15 cellular contexts compared by ENCODE assay signal in the genomic region with DNA sequence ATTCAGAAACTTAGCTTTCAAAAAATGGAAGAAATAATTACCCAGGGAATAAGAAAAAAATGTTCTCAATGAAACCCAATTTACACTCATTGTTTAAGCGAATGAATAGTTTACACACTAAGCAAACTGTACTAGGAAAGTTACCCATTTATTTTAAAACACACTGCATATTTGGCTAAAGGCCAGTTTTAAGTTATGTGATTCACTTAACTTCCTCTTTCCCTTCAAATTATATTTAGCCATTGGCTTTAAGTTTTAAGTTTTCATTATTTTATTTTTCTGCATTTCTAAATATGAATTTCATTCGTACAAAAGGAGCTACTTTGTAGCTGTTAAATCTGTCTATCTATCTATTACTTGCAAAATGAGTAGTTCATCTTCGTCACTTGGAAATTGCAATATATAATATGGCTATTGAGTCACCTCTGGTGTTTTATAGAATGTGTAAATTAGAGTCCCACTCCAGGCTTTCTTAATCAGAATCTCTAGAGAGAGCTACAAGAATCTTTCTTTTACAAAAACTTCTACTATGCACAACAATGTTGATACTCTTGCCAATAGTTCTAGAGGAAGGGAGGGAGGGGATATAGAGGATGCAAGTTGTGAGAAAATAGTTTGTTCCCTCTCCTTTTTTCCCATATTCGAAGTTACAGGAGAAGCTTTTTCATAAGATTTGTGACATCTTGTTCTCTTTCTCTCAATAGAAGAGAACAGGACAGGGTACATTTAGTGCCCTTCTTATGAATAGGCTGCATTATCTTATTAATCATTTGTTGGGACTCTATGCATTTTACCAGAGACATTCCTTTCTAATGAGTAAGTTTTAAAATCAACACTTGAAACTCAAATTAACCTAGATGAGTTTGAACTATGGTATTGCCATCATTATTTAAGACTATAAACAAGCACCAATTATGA. TPM values are rescaled to one million over a fixed set of nuclear protein-coding genes. Genes with fewer than 3 reads are reported as not detected.
DNase-seq lines count a peak whose midpoint lies in the region; TF ChIP-seq lines count a peak whose summit lies in the region.
"Had no signal": no experiment of that assay in that cellular context is flagged by ENCODE, and none has a peak within 500 bp of the region (broad histone marks: within the 10 kb centered on the region; RNA-seq: fewer than 3 reads in every experiment).

No MANE protein-coding gene starts in this region.

- H3K4me3 ChIP-seq in HUES48 (ENCODE audit: low read depth, low read length) (peak overlapping the region; percentile 21; the same call in 1 of the 2 replicates), epithelial cell of esophagus (ENCODE audit: low read length) (no peak overlapping the region), H7 (ENCODE audit: insufficient read depth, low read depth, low read length) (no peak overlapping the region)
- H3K4me3 ChIP-seq: heart right ventricle, stomach had no signal

- peak overlapping the region; percentile 20 for H3K27ac ChIP-seq in HUES48 (ENCODE audit: low read depth, low read length)
- H3K27ac ChIP-seq in RWPE1, result no peak overlapping the region
- H3K27ac ChIP-seq: heart right ventricle, stomach had no signal

- peaks cover 12% of the 10 kb centered on the region for H3K4me1 ChIP-seq in HUES48 (ENCODE audit: control insufficient read depth, insufficient read depth, low read length)

- H3K4me3 Mint-ChIP-seq in osteocyte (ENCODE audit: unreplicated experiment) (no peak overlapping the region), type B pancreatic cell (no peak overlapping the region)
- H3K4me3 Mint-ChIP-seq: activated naive CD8-positive, alpha-beta T cell treated with anti-CD3 and anti-CD28 coated beads, Interleukin-2, amount 10 ng/mL, durations not matched to agents 7 days and 5 days; CD4-positive, CD25-positive, alpha-beta regulatory T cell had no signal

- H3K4me1 Mint-ChIP-seq in osteocyte (ENCODE audit: unreplicated experiment), result peaks cover 22% of the 10 kb centered on the region
- no peaks in the 10 kb centered on the region for H3K4me1 Mint-ChIP-seq in type B pancreatic cell (ENCODE audit: unreplicated experiment)
- H3K4me1 Mint-ChIP-seq: activated naive CD8-positive, alpha-beta T cell treated with anti-CD3 and anti-CD28 coated beads, Interleukin-2, amount 10 ng/mL, durations not matched to agents 7 days and 5 days had no signal

- no peaks in the 10 kb centered on the region for H3K9me3 ChIP-seq in HUES48 (ENCODE audit: control insufficient read depth, insufficient read depth, low read length)
- H3K9me3 ChIP-seq: heart right ventricle, stomach had no signal

- H3K9ac ChIP-seq in HUES48 (ENCODE audit: low read depth, low read length), result no peak overlapping the region

- peak; percentile 30 for DNase-seq in RWPE1 (ENCODE audit: low spot score)
- DNase-seq in epithelial cell of esophagus (ENCODE audit: low read depth), result peak; percentile 59
- DNase-seq in osteocyte (ENCODE audit: extremely low spot score, unreplicated experiment), result no peak
- no peak for DNase-seq in AG08396 (ENCODE audit: low spot score)
- DNase-seq in H7, result no peak
- DNase-seq in stimulated activated naive CD4-positive, alpha-beta T cell (lab: John Stamatoyannopoulos, UW), result no peak
- DNase-seq in type B pancreatic cell (ENCODE audit: extremely low spot score, unreplicated experiment), result no peak
- DNase-seq: activated naive CD8-positive, alpha-beta T cell treated with anti-CD3 and anti-CD28 coated beads, Interleukin-2, amount 10 ng/mL, durations not matched to agents 7 days and 5 days; CD4-positive, CD25-positive, alpha-beta regulatory T cell; heart right ventricle; stimulated activated CD4-positive, alpha-beta T cell treated with anti-CD3 and anti-CD28 coated beads, Interleukin-4, amount 100 ng/mL, for 24 hours; stomach; T1000 had no signal

- no peak for TF ChIP-seq CTCF in RWPE1 (conservative IDR thresholded peaks at IDR 0.05; ENCODE audit: low read depth)
- no peak for TF ChIP-seq CTCF in epithelial cell of esophagus (IDR thresholded peaks at IDR 0.05; ENCODE audit: insufficient read depth, low read depth, low read length, missing control alignments)
- no peak for TF ChIP-seq CTCF in osteocyte (IDR thresholded peaks at IDR 0.05)
- no peak for TF ChIP-seq CTCF in type B pancreatic cell (conservative IDR thresholded peaks at IDR 0.05)

- H3K27me3 ChIP-seq in HUES48 (ENCODE audit: control insufficient read depth, insufficient read depth, low read length) (no peaks in the 10 kb centered on the region), H7 (ENCODE audit: control insufficient read depth, insufficient read depth, low read length) (no peaks in the 10 kb centered on the region)
- H3K27me3 ChIP-seq: heart right ventricle, stomach had no signal

- CTCF ChIA-PET in RWPE1 (lab: Yijun Ruan, JAX), result interaction anchor here (0.6 kb wide), 1 partner anchor 148 kb away, joined by 3 read pairs; no protein-coding TSS in a partner anchor

- no peaks in the 10 kb centered on the region for H3K36me3 ChIP-seq in HUES48 (ENCODE audit: control insufficient read depth, insufficient read depth, low read length)
- H3K36me3 ChIP-seq in H7 (replicated peaks; ENCODE audit: control insufficient read depth, insufficient read depth, low read length), result no peaks in the 10 kb centered on the region
- H3K36me3 ChIP-seq: heart right ventricle, stomach had no signal

- no peaks in the 10 kb centered on the region for H3K27me3 Mint-ChIP-seq in osteocyte (ENCODE audit: unreplicated experiment)
- H3K27me3 Mint-ChIP-seq in type B pancreatic cell, result no peaks in the 10 kb centered on the region
- H3K27me3 Mint-ChIP-seq: activated naive CD8-positive, alpha-beta T cell treated with anti-CD3 and anti-CD28 coated beads, Interleukin-2, amount 10 ng/mL, durations not matched to agents 7 days and 5 days; CD4-positive, CD25-positive, alpha-beta regulatory T cell; progenitor cell of endocrine pancreas had no signal

- POLR2A ChIA-PET in RWPE1 (lab: Yijun Ruan, JAX; ENCODE audit: low non-redundant PET), result no interaction called here

- peak overlapping the region; percentile 82 for H3K27ac Mint-ChIP-seq in osteocyte (ENCODE audit: unreplicated experiment)
- H3K27ac Mint-ChIP-seq in type B pancreatic cell, result no peak overlapping the region
- H3K27ac Mint-ChIP-seq: activated naive CD8-positive, alpha-beta T cell treated with anti-CD3 and anti-CD28 coated beads, Interleukin-2, amount 10 ng/mL, durations not matched to agents 7 days and 5 days; CD4-positive, CD25-positive, alpha-beta regulatory T cell; progenitor cell of endocrine pancreas had no signal

- H3K36me3 Mint-ChIP-seq in osteocyte (ENCODE audit: unreplicated experiment) (no peaks in the 10 kb centered on the region), type B pancreatic cell (no peaks in the 10 kb centered on the region)
- H3K36me3 Mint-ChIP-seq: activated naive CD8-positive, alpha-beta T cell treated with anti-CD3 and anti-CD28 coated beads, Interleukin-2, amount 10 ng/mL, durations not matched to agents 7 days and 5 days; CD4-positive, CD25-positive, alpha-beta regulatory T cell had no signal

- peaks cover 7% of the 10 kb centered on the region for H3K9me3 Mint-ChIP-seq in osteocyte (ENCODE audit: unreplicated experiment)
- no peaks in the 10 kb centered on the region for H3K9me3 Mint-ChIP-seq in type B pancreatic cell
- H3K9me3 Mint-ChIP-seq: activated naive CD8-positive, alpha-beta T cell treated with anti-CD3 and anti-CD28 coated beads, Interleukin-2, amount 10 ng/mL, durations not matched to agents 7 days and 5 days; CD4-positive, CD25-positive, alpha-beta regulatory T cell had no signal

RNA-seq across cellular contexts. Expression of gene SULT1B1, which starts 41.8 kb away (rescaled TPM):
- total RNA-seq in osteocyte, result 0.50 and 1.2 TPM in 2 replicates
- not detected in 2 replicates for total RNA-seq in H7 (2014; rRNA removed; shearing (Covaris generic))
- 2.5 and 4.4 TPM in 2 replicates for total RNA-seq in type B pancreatic cell (ENCODE audit: low replicate concordance)

Comparison
In these comparisons a context has a peak if more than half of its experiments do, and no peak if none do; other contexts are left out.
1. DNase-seq: peak in RWPE1 (single experiment) and epithelial cell of esophagus (single experiment); none in osteocyte (single experiment), AG08396 (single experiment), H7 (single experiment), stimulated activated naive CD4-positive, alpha-beta T cell (0 of 6) and type B pancreatic cell (single experiment).